In genomic region chr1:228141871-228142615, GRCh38 we compare ENCODE assay signal across 8 cellular contexts. TPM values are rescaled to one million over a fixed set of nuclear protein-coding genes. Genes with fewer than 3 reads are reported as not detected.
A peak's percentile ranks its signal among the peaks of the same experiment; 100 is the strongest.
DNase-seq lines count a peak whose midpoint lies in the region; ATAC-seq and TF ChIP-seq lines count a peak whose summit lies in the region.

No MANE protein-coding gene starts in this region.

- CTCF ChIA-PET in PC-3 (lab: Charles Lee) (interaction anchor here (1.3 kb wide), 1 partner anchor 142 kb away, joined by 8 read pairs; no protein-coding TSS in a partner anchor), GM10248 (lab: Yijun Ruan, JAX) (interaction anchor here (0.7 to 4.9 kb wide), 5 partner anchors 10 to 23 kb away, joined by 3 to 41 read pairs (median 6); partner anchors contain the start of gene IBA57)

- peak overlapping the region; percentile 44 for H3K27ac ChIP-seq in PC-3 (ENCODE audit: low read length)

- H3K27ac Mint-ChIP-seq in effector memory CD8-positive, alpha-beta T cell, result peak overlapping the region; percentile 95 to 98

- H3K4me3 Mint-ChIP-seq in effector memory CD8-positive, alpha-beta T cell, result peak overlapping the region; percentile 95 to 97

- ATAC-seq in PC-3 (no peak; the same call in 1 of the 2 replicates), HG02981 (IDR thresholded peaks at IDR 0.05; ENCODE audit: unreplicated experiment) (no peak)
- ATAC-seq in effector memory CD8-positive, alpha-beta T cell (replicated peaks), result no peak

- H3K79me2 ChIP-seq in PC-3 (ENCODE audit: low read length), result peaks cover 69% of the 10 kb centered on the region

- H3K4me2 ChIP-seq in PC-3 (ENCODE audit: low read length), result peak overlapping the region; percentile 98

- H3K4me1 Mint-ChIP-seq in effector memory CD8-positive, alpha-beta T cell (ENCODE audit: low read depth in 2 of 2), result peaks cover 40 to 45% of the 10 kb centered on the region in 2 donors

- H3K36me3 Mint-ChIP-seq in effector memory CD8-positive, alpha-beta T cell (ENCODE audit: insufficient read depth), result peaks cover 38% of the 10 kb centered on the region

- no peaks in the 10 kb centered on the region for H3K27me3 ChIP-seq in PC-3 (ENCODE audit: low read length)

- peak overlapping the region; percentile 89 for H3K9ac ChIP-seq in PC-3 (ENCODE audit: low read length)

- TF ChIP-seq CTCF in PC-3 (conservative IDR thresholded peaks at IDR 0.05; ENCODE audit: low read depth, low read length) (no peak), GM10248 (IDR thresholded peaks at IDR 0.05; ENCODE audit: control extremely low read depth, extremely low read depth, low read depth, missing control alignments) (no peak)

- DNase-seq in GF-D8 (lab: John Stamatoyannopoulos, UW) (peak; percentile 13), PC-3 (peak; percentile 71), posterior vena cava (ENCODE audit: low spot score) (peak; percentile 66), NCI-H748 treated with DMSO at 0.1 percent for 48 hours (lab: John Stamatoyannopoulos, UW) (no peak), GM10248 (ENCODE audit: extremely low spot score) (no peak), SKM-1 (lab: John Stamatoyannopoulos, UW; ENCODE audit: unreplicated experiment) (no peak)
- no peak for DNase-seq in effector memory CD8-positive, alpha-beta T cell

- H3K9me2 ChIP-seq in PC-3 (replicated peaks; ENCODE audit: low read length), result no peaks in the 10 kb centered on the region

- no TSS peak for BruUV-seq in PC-3 (replicated peaks; lab: Mats Ljungman, UMichigan)

- no peaks in the 10 kb centered on the region for H3K9me3 Mint-ChIP-seq in effector memory CD8-positive, alpha-beta T cell

- intact Hi-C loops in PC-3 (cut with micrococcal nuclease) (loop anchor here (5.0 kb wide), 1 partner anchor 265 kb away; the partner anchor contains the start of gene TRIM11), posterior vena cava (cut with DNase I) (no loop called here)

- peaks cover 57% of the 10 kb centered on the region for H4K20me1 ChIP-seq in PC-3 (ENCODE audit: low read length)

- H2AFZ ChIP-seq in PC-3 (ENCODE audit: low read length), result no peak overlapping the region

- no peaks in the 10 kb centered on the region for H3K9me3 ChIP-seq in PC-3 (ENCODE audit: low read length)

- H3K4me3 ChIP-seq in PC-3 (ENCODE audit: low read length), result peak overlapping the region; percentile 84

- peaks cover 23% of the 10 kb centered on the region for H3K4me1 ChIP-seq in PC-3 (ENCODE audit: insufficient read depth, low read length)

- no peaks in the 10 kb centered on the region for H3K27me3 Mint-ChIP-seq in effector memory CD8-positive, alpha-beta T cell

- no peaks in the 10 kb centered on the region for H3F3A ChIP-seq in PC-3 (ENCODE audit: low read length, unreplicated experiment)

- POLR2A ChIA-PET in PC-3 (lab: Charles Lee; ENCODE audit: unreplicated experiment), result interaction anchor here (0.6 to 0.7 kb wide), 2 partner anchors 19 to 197 kb away, joined by 3 read pairs; no protein-coding TSS in a partner anchor
- POLR2A ChIA-PET in GM10248 (lab: Yijun Ruan, JAX), result no interaction called here

- peaks cover 6% of the 10 kb centered on the region; the same call in 1 of the 2 replicates for H3K36me3 ChIP-seq in PC-3 (ENCODE audit: low read depth, low read length)

RNA-seq across cellular contexts. Expression of gene GUK1, which starts 2.0 kb away (rescaled TPM):
- total RNA-seq in PC-3 (2014; rRNA removed) (996 and 1,117 TPM in 2 replicates), posterior vena cava (100 to 1,000 TPM; 220 to 234 TPM)

RNA-seq across cellular contexts. Expression of gene GJC2, which starts 7.7 kb away (rescaled TPM):
- 1.2 and 2.2 TPM in 2 replicates for total RNA-seq in PC-3 (2014; rRNA removed)
- 1 to 10 TPM; 6.9 to 8.2 TPM for total RNA-seq in posterior vena cava

RNA-seq across cellular contexts. Expression of gene IBA57, which starts 23.6 kb away (rescaled TPM):
- total RNA-seq in PC-3 (2014; rRNA removed), result 13.3 and 18.3 TPM in 2 replicates
- 1 to 10 TPM; 7.4 to 7.8 TPM for total RNA-seq in posterior vena cava

RNA-seq across cellular contexts. Expression of gene MRPL55, which starts 32.9 kb away (rescaled TPM):
- total RNA-seq in PC-3 (2014; rRNA removed), result 343 and 375 TPM in 2 replicates
- total RNA-seq in posterior vena cava, result 10 to 100 TPM; 30.0 to 30.9 TPM

RNA-seq across cellular contexts. Expression of gene C1orf35, which starts 38.9 kb away (rescaled TPM):
- total RNA-seq in PC-3 (2014; rRNA removed) (63.3 and 93.0 TPM in 2 replicates), posterior vena cava (1 to 10 TPM; 7.8 to 8.0 TPM)

Comparison
In these comparisons a context has a peak if more than half of its experiments do, and no peak if none do; other contexts are left out.
1. DNase-seq: peak in GF-D8 (single experiment), PC-3 (single experiment) and posterior vena cava (single experiment); none in effector memory CD8-positive, alpha-beta T cell (0 of 3), NCI-H748 treated with DMSO at 0.1 percent for 48 hours (single experiment), GM10248 (single experiment) and SKM-1 (single experiment).